Comparison of ENCODE assay signal across 9 cellular contexts in the genomic region with DNA sequence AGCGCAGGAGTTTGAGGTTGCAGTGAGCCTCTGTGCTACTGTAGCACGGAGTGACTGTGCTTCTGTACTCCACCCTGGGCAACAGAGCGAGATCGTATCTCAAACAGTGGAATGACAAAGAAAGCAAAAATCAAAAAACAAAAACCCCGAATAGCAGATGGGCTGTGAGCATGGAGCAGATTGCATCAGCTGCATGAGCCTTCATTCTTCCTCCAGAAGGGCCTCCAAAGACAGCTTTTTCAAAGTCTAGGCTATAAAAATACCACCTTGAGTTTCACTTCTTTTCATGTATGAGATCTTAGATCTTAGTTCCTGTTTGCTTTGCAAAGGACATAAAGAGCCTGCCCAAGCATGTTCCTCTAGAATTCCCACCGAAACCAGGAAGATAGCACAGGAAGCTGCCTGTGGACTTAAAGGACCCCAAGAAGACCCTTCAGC. TPM values are rescaled to one million over a fixed set of nuclear protein-coding genes. Genes with fewer than 3 reads are reported as not detected.
DNase-seq lines count a peak whose midpoint lies in the region; ATAC-seq and TF ChIP-seq lines count a peak whose summit lies in the region.
"Had no signal": no experiment of that assay in that cellular context is flagged by ENCODE, and none has a peak within 500 bp of the region (broad histone marks: within the 10 kb centered on the region; RNA-seq: fewer than 3 reads in every experiment).

No MANE protein-coding gene starts in this region.

- H3K36me3 Mint-ChIP-seq in dendritic cell treated with granulocyte-macrophage colony-stimulating factor and Interleukin-4, amounts not matched to agents 40 ng/mL and 50 ng/mL, for 4 days (ENCODE audit: low read depth): no peaks in the 10 kb centered on the region

- intact Hi-C loops in dendritic cell treated with granulocyte-macrophage colony-stimulating factor and Interleukin-4, amounts not matched to agents 40 ng/mL and 50 ng/mL, for 4 days (cut with micrococcal nuclease): loop anchor here (5.0 kb wide), 1 partner anchor 42 kb away; no protein-coding TSS in a partner anchor
- intact Hi-C loops in adrenal gland (cut with DNase I): loop anchor here in 1 of 2 donors (5.0 kb wide), 1 partner anchor 52 kb away; no protein-coding TSS in a partner anchor

- H3K4me1 ChIP-seq in adrenal gland (replicated peaks in 1 of 2): no peaks in the 10 kb centered on the region

- TF ChIP-seq POLR2A in adrenal gland (IDR thresholded peaks at IDR 0.05): no peak

- H3K36me3 ChIP-seq in adrenal gland (replicated peaks in 1 of 2): no peaks in the 10 kb centered on the region
- H3K36me3 ChIP-seq: spleen had no signal

- ATAC-seq in GM18502 (IDR thresholded peaks at IDR 0.05; ENCODE audit: poor library complexity, unreplicated experiment): peak; percentile 94
- ATAC-seq in GM21529 (IDR thresholded peaks at IDR 0.05; ENCODE audit: unreplicated experiment): peak; percentile 92
- peak; percentile 87 for ATAC-seq in HG03565 (IDR thresholded peaks at IDR 0.05; ENCODE audit: unreplicated experiment)

- H3K27ac ChIP-seq in adrenal gland (no peak overlapping the region), coronary artery (no peak overlapping the region)
- H3K27ac ChIP-seq: spleen had no signal

- DNase-seq in adrenal gland (no peak), EL (no peak), NCI-H128 (lab: John Stamatoyannopoulos, UW; ENCODE audit: unreplicated experiment) (no peak), coronary artery (ENCODE audit: low spot score) (no peak)
- DNase-seq: spleen had no signal

- peaks cover 2% of the 10 kb centered on the region for H3K27me3 Mint-ChIP-seq in dendritic cell treated with granulocyte-macrophage colony-stimulating factor and Interleukin-4, amounts not matched to agents 40 ng/mL and 50 ng/mL, for 4 days

- H3K4me3 ChIP-seq in adrenal gland (no peak overlapping the region), coronary artery (no peak overlapping the region)
- H3K4me3 ChIP-seq: spleen had no signal

- WGBS in adrenal gland, 4 donors: 79 to 84% (median 83%) methylated on average over 6 of the region's 6 CpGs

- no peaks in the 10 kb centered on the region for H3K9me3 ChIP-seq in adrenal gland (replicated peaks in 1 of 3)
- H3K9me3 ChIP-seq: spleen had no signal

- H3K9me3 Mint-ChIP-seq in dendritic cell treated with granulocyte-macrophage colony-stimulating factor and Interleukin-4, amounts not matched to agents 40 ng/mL and 50 ng/mL, for 4 days: no peaks in the 10 kb centered on the region

- peak overlapping the region; percentile 82 for H3K27ac Mint-ChIP-seq in dendritic cell treated with granulocyte-macrophage colony-stimulating factor and Interleukin-4, amounts not matched to agents 40 ng/mL and 50 ng/mL, for 4 days

- no peak for TF ChIP-seq CTCF in adrenal gland (IDR thresholded peaks at IDR 0.05)
- no peak for TF ChIP-seq CTCF in coronary artery (IDR thresholded peaks at IDR 0.05)

- H3K27me3 ChIP-seq in adrenal gland: no peaks in the 10 kb centered on the region
- H3K27me3 ChIP-seq: spleen had no signal

- peaks cover 26% of the 10 kb centered on the region for H3K4me1 Mint-ChIP-seq in dendritic cell treated with granulocyte-macrophage colony-stimulating factor and Interleukin-4, amounts not matched to agents 40 ng/mL and 50 ng/mL, for 4 days (ENCODE audit: low read depth)

- peak overlapping the region; percentile 21 for H3K4me3 Mint-ChIP-seq in dendritic cell treated with granulocyte-macrophage colony-stimulating factor and Interleukin-4, amounts not matched to agents 40 ng/mL and 50 ng/mL, for 4 days

RNA-seq across cellular contexts. Expression of a gene that starts 15.0 kb away (rescaled TPM):
- total RNA-seq in adrenal gland: not detected
- under 1 TPM in 2 of 3 donors, not detected in 1; 0.54 to 0.64 TPM for polyA plus RNA-seq in adrenal gland
